In genomic region chr18:58224425-58224750, GRCh38 we compare ENCODE assay signal across 11 cellular contexts.
A peak's percentile ranks its signal among the peaks of the same experiment; 100 is the strongest.
DNase-seq lines count a peak whose midpoint lies in the region; ATAC-seq and TF ChIP-seq lines count a peak whose summit lies in the region.
"Had no signal": no experiment of that assay in that cellular context is flagged by ENCODE, and none has a peak within 500 bp of the region (broad histone marks: within the 10 kb centered on the region; RNA-seq: fewer than 3 reads in every experiment).

No MANE protein-coding gene starts in this region.

- H3K4me1 Mint-ChIP-seq in chondrocyte (ENCODE audit: low read depth) (peaks cover 49% of the 10 kb centered on the region), type B pancreatic cell (ENCODE audit: unreplicated experiment) (peaks cover 73% of the 10 kb centered on the region), T-cell (peaks cover 0 to 2% (median 0%) of the 10 kb centered on the region in 3 donors)

- no peaks in the 10 kb centered on the region for H3K9me3 Mint-ChIP-seq in chondrocyte (ENCODE audit: low read depth)
- H3K9me3 Mint-ChIP-seq in type B pancreatic cell = peaks cover 3% of the 10 kb centered on the region
- no peaks in the 10 kb centered on the region for H3K9me3 Mint-ChIP-seq in T-cell
- H3K9me3 Mint-ChIP-seq: naive thymus-derived CD4-positive, alpha-beta T cell had no signal

- H3K36me3 ChIP-seq in OCI-LY3 (replicated peaks; ENCODE audit: low read depth, low read length) = peaks cover 21% of the 10 kb centered on the region
- H3K36me3 ChIP-seq in mucosa of stomach (ENCODE audit: control insufficient read depth, insufficient read depth, low read length) = no peaks in the 10 kb centered on the region

- 0 out of 2 replicates have a peak, but pooled peaks cover 11% of the 10 kb centered on the region for H4K20me1 ChIP-seq in OCI-LY3 (ENCODE audit: insufficient read depth, low read length)

- H3K27ac ChIP-seq in OCI-LY3 (ENCODE audit: low read length) = peak overlapping the region; percentile 80

- H3K36me3 Mint-ChIP-seq in chondrocyte (ENCODE audit: low read depth) (no peaks in the 10 kb centered on the region), type B pancreatic cell (no peaks in the 10 kb centered on the region), T-cell (no peaks in the 10 kb centered on the region)
- H3K36me3 Mint-ChIP-seq: naive thymus-derived CD4-positive, alpha-beta T cell had no signal

- POLR2A ChIA-PET in T-cell (lab: Charles Lee) = no interaction called here

- H3K79me2 ChIP-seq in OCI-LY3 (ENCODE audit: low read length) = peaks cover 91% of the 10 kb centered on the region

- H3K4me3 ChIP-seq in OCI-LY3 (ENCODE audit: low read length) = peak overlapping the region; percentile 73
- H3K4me3 ChIP-seq in mucosa of stomach (ENCODE audit: low read length) = peak overlapping the region; percentile 7

- peak overlapping the region; percentile 85 for H3K4me2 ChIP-seq in OCI-LY3 (ENCODE audit: low read length)

- H3K27me3 ChIP-seq in OCI-LY3 (ENCODE audit: low read depth, low read length) (no peaks in the 10 kb centered on the region), mucosa of stomach (ENCODE audit: control insufficient read depth, insufficient read depth, low read length) (no peaks in the 10 kb centered on the region)

- ATAC-seq in HG02763 (IDR thresholded peaks at IDR 0.05; ENCODE audit: unreplicated experiment) (no peak), T-cell (replicated peaks in 1 of 4) (no peak)

- H3K4me3 Mint-ChIP-seq in chondrocyte (ENCODE audit: unreplicated experiment) (peak overlapping the region; percentile 65), type B pancreatic cell (peak overlapping the region; percentile 52), T-cell (no peak overlapping the region)
- H3K4me3 Mint-ChIP-seq: naive thymus-derived CD4-positive, alpha-beta T cell had no signal

- H3K27me3 Mint-ChIP-seq in chondrocyte (ENCODE audit: low read depth) (no peaks in the 10 kb centered on the region), type B pancreatic cell (no peaks in the 10 kb centered on the region), T-cell (peaks cover 0 to 5% of the 10 kb centered on the region in 2 donors)

- peak overlapping the region; percentile 94 for H3K27ac Mint-ChIP-seq in chondrocyte (ENCODE audit: unreplicated experiment)
- peak overlapping the region; percentile 98 for H3K27ac Mint-ChIP-seq in type B pancreatic cell
- no peak overlapping the region for H3K27ac Mint-ChIP-seq in T-cell
- H3K27ac Mint-ChIP-seq: naive thymus-derived CD4-positive, alpha-beta T cell had no signal

- CTCF ChIA-PET in T-cell (lab: Charles Lee) = interaction anchor here (0.7 to 0.8 kb wide), 2 partner anchors 44 to 861 kb away, joined by 3 read pairs; no protein-coding TSS in a partner anchor

- no peak overlapping the region for H2AFZ ChIP-seq in OCI-LY3 (ENCODE audit: low read depth, low read length)

- H3K4me1 ChIP-seq in OCI-LY3 (ENCODE audit: low read length) (peaks cover 81% of the 10 kb centered on the region), mucosa of stomach (ENCODE audit: control insufficient read depth, insufficient read depth, low read length) (peaks cover 54% of the 10 kb centered on the region)

- no peak for DNase-seq in chondrocyte (ENCODE audit: low spot score)
- no peak for DNase-seq in type B pancreatic cell (ENCODE audit: extremely low spot score, unreplicated experiment)
- no peak for DNase-seq in T-cell
- DNase-seq in iPS-NIHi11 (ENCODE audit: low spot score) = no peak
- DNase-seq: activated CD4-positive, alpha-beta T cell treated with anti-CD3 and anti-CD28 coated beads, Interleukin-2, amount 50 U/mL, for 4 hours; GF-D8; naive thymus-derived CD4-positive, alpha-beta T cell; NCI-H2171 had no signal

- TF ChIP-seq CTCF in OCI-LY3 (IDR thresholded peaks at IDR 0.05; ENCODE audit: low read depth, low read length) = no peak
- TF ChIP-seq CTCF in chondrocyte (IDR thresholded peaks at IDR 0.05) = no peak
- TF ChIP-seq CTCF in type B pancreatic cell (conservative IDR thresholded peaks at IDR 0.05) = no peak

- peak overlapping the region; percentile 65 for H3K9ac ChIP-seq in OCI-LY3 (ENCODE audit: low read length)
- H3K9ac ChIP-seq in mucosa of stomach (ENCODE audit: low read length) = peak overlapping the region; percentile 89

- H3K9me3 ChIP-seq in OCI-LY3 (ENCODE audit: insufficient read depth, low read length) (no peaks in the 10 kb centered on the region), mucosa of stomach (ENCODE audit: control insufficient read depth, low read length) (no peaks in the 10 kb centered on the region)

Comparison
In these comparisons a context has a peak if more than half of its experiments do, and no peak if none do; other contexts are left out.
1. H3K27ac Mint-ChIP-seq: peak in chondrocyte (single experiment) and type B pancreatic cell (single experiment); none in T-cell (0 of 2).
2. H3K4me3 Mint-ChIP-seq: peak in chondrocyte (single experiment) and type B pancreatic cell (single experiment); none in T-cell (0 of 3).